8 cellular contexts compared by ENCODE assay signal in the genomic region with DNA sequence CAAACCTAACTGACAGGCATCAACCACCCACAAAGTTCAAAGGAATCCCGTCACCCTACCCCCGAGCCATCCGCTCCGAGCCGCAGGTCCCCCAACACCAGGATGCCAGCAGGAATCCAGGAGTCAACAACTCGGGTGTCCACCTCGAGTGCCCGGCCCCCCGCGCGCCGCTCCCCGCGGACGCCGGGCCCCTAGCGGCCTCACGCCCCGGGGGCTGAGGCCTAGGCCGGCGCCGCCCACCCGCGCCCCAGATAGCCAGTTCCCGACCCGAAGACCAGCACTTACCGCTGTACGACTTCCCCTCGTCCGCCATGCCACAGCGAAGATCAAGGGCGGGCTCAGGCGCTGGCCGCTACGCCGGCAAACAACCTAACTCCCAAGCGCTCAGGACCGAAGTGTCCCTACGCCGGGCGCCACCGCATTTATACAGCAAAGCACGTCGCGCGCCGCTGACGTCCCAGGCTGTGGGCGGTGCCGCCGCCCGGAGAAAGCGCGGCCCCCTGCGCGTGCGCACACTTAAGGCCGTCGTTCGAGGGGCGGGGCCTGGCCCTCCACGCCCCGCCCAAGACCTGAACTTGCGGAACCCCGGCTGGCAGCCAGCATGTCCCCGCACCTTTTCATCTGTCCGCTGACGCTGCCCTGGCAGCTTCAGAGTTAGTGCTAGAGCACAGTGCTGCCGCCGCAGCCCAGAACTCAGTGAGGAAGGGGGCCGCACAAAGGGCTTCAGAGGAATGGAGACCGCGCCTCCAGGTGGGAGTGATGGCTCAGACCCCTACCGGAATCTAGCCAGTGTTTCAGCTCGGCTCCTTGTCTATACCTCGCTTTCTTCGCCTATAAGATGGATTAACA. TPM values are rescaled to one million over a fixed set of nuclear protein-coding genes. Genes with fewer than 3 reads are reported as not detected.
A peak's percentile ranks its signal among the peaks of the same experiment; 100 is the strongest.
DNase-seq lines count a peak whose midpoint lies in the region; ATAC-seq and TF ChIP-seq lines count a peak whose summit lies in the region.

A gene (minus strand): TSS at position 397 of the 849 bp plus-strand sequence. CDS start 84 bp downstream, at position 313.

- H3K27me3 ChIP-seq in colonic mucosa: no peaks in the 10 kb centered on the region

- DNase-seq in C1 segment of cervical spinal cord (lab: John Stamatoyannopoulos, UW) (peak; percentile 78 to 96 (median 90)), NCI-H526 (lab: John Stamatoyannopoulos, UW) (peak; percentile 83 to 98), colonic mucosa (peak; percentile 96), left lobe of liver (ENCODE audit: low spot score) (peak; percentile 98)
- peak; percentile 97 for DNase-seq in activated CD4-positive, alpha-beta T cell treated with anti-CD3 and anti-CD28 coated beads for 48 hours
- peak; percentile 96 for DNase-seq in stimulated activated CD4-positive, alpha-beta T cell treated with anti-CD3 and anti-CD28 coated beads, Interleukin-2, amount 100 ng/mL, for 24 hours

- H3K4me1 ChIP-seq in colonic mucosa: peaks cover 12% of the 10 kb centered on the region

- ATAC-seq in GM19324 (IDR thresholded peaks at IDR 0.05; ENCODE audit: low FRiP score, unreplicated experiment) (peak; percentile 94), HG03460 (IDR thresholded peaks at IDR 0.05; ENCODE audit: unreplicated experiment) (peak; percentile 80), left lobe of liver (peak; percentile 90)

- no peaks in the 10 kb centered on the region for H3K9me3 ChIP-seq in colonic mucosa

- peak within 1 kb of the TSS; percentile 90 for H3K27ac ChIP-seq in colonic mucosa

- H3K36me3 ChIP-seq in colonic mucosa: peaks cover 12% of the 10 kb centered on the region

- TF ChIP-seq CTCF in colonic mucosa (IDR thresholded peaks at IDR 0.05): no peak

- peak within 1 kb of the TSS; percentile 93 for H3K4me3 ChIP-seq in colonic mucosa

- intact Hi-C loops in colonic mucosa (cut with DNase I): no loop called here

- peak within 1 kb of the TSS; percentile 91 to 94 for H3K9ac ChIP-seq in colonic mucosa (ENCODE audit: low read depth in 2 of 2, low read length in 2 of 2)

RNA-seq across cellular contexts. Expression of the gene that starts here (rescaled TPM):
- total RNA-seq in colonic mucosa: 10 to 100 TPM; 39.2 to 50.9 TPM
- total RNA-seq in left lobe of liver: 42.8 TPM

Comparison
In these comparisons a context has a peak if more than half of its experiments do, and no peak if none do; other contexts are left out.
1. Peak in every context shown above with its lines: DNase-seq, ATAC-seq, H3K4me3 ChIP-seq and H3K27ac ChIP-seq.